Comparison of ENCODE assay signal across 9 cellular contexts in the genomic region with DNA sequence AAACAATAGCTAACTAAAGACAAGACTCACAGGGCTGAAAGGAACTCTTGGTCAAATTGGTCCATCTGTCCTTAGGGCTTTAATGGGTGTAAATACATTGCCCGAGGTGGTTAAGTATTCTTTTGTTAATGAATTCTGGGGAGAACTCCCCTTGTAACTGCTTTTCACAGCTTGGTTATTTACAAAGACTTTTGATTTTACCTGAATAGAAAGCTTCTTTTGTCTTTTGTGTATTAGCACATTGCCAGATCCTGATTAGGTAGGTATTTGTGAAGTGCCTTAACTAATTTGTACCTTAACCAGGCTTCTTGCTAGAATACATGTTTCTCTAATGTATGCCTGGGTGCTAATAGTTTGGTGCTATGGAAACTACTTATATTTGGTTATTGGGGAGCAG. TPM values are rescaled to one million over a fixed set of nuclear protein-coding genes. Genes with fewer than 3 reads are reported as not detected.
DNase-seq lines count a peak whose midpoint lies in the region; ATAC-seq, FAIRE-seq and TF ChIP-seq lines count a peak whose summit lies in the region.
"Had no signal": no experiment of that assay in that cellular context is flagged by ENCODE, and none has a peak within 500 bp of the region (broad histone marks: within the 10 kb centered on the region; RNA-seq: fewer than 3 reads in every experiment).

No MANE protein-coding gene starts in this region.

- H3K36me3 Mint-ChIP-seq in T-cell = peaks cover 41% of the 10 kb centered on the region

- H3K4me3 Mint-ChIP-seq in T-cell = peak overlapping the region; percentile 74 to 82 (median 76)

- peak overlapping the region; percentile 92 to 96 for H3K27ac Mint-ChIP-seq in T-cell

- peak; percentile 30 to 87 for DNase-seq in HAP-1 (ENCODE audit: low spot score in 2 of 2)
- no peak for DNase-seq in T-cell
- no peak for DNase-seq in esophagus squamous epithelium (lab: John Stamatoyannopoulos, UW)
- DNase-seq in gastrocnemius medialis = no peak
- no peak for DNase-seq in HTR-8/SVneo (ENCODE audit: insufficient read length, low spot score)
- DNase-seq: NCI-H1417 treated with DMSO at 0.1 percent for 48 hours had no signal

- peaks cover 85 to 87% (median 86%) of the 10 kb centered on the region in 3 donors for H3K4me1 Mint-ChIP-seq in T-cell

- no peaks in the 10 kb centered on the region for H3K9me3 Mint-ChIP-seq in T-cell

- H3K4me1 ChIP-seq in HAP-1 (peaks cover 67% of the 10 kb centered on the region), esophagus squamous epithelium (peaks cover 45 to 100% (median 79%) of the 10 kb centered on the region in 3 donors), gastrocnemius medialis (peaks cover 86 to 89% of the 10 kb centered on the region in 2 donors)

- no peak for FAIRE-seq in HTR-8/SVneo (lab: Jason Lieb, UNC)

- no peak overlapping the region for H3K4me3 ChIP-seq in HAP-1
- no peak overlapping the region for H3K4me3 ChIP-seq in esophagus squamous epithelium
- no peak overlapping the region for H3K4me3 ChIP-seq in gastrocnemius medialis

- H3K27me3 Mint-ChIP-seq in T-cell = no peaks in the 10 kb centered on the region

- intact Hi-C loops in esophagus squamous epithelium (cut with DNase I) (no loop called here), gastrocnemius medialis (cut with DNase I; ENCODE audit: low total_unique reads) (no loop called here)

- in situ Hi-C loops in HAP-1 (cut with MboI; ENCODE audit: low sequenced_read_pairs) = loop anchor here (10.0 kb wide), 1 partner anchor 109 kb away; no protein-coding TSS in a partner anchor
- in situ Hi-C loops in gastrocnemius medialis (cut with MboI; ENCODE audit: low sequenced_read_pairs in 4 of 4) = loop anchor here in 3 of 4 donors (5.0 to 10.0 kb wide), 2 partner anchors 99 to 112 kb away; no protein-coding TSS in a partner anchor

- no peaks in the 10 kb centered on the region for H3K27me3 ChIP-seq in HAP-1 (ENCODE audit: low read depth)
- no peaks in the 10 kb centered on the region for H3K27me3 ChIP-seq in esophagus squamous epithelium
- no peaks in the 10 kb centered on the region for H3K27me3 ChIP-seq in gastrocnemius medialis

- H3K36me3 ChIP-seq in HAP-1 (replicated peaks) (peaks cover 15% of the 10 kb centered on the region), esophagus squamous epithelium (peaks cover 0 to 18% (median 0%) of the 10 kb centered on the region in 3 donors), gastrocnemius medialis (peaks cover 0 to 3% of the 10 kb centered on the region in 2 donors)

- no peak for ATAC-seq in T-cell (replicated peaks in 1 of 4)
- ATAC-seq in gastrocnemius medialis = no peak
- no peak for ATAC-seq in HG03521 (IDR thresholded peaks at IDR 0.05; ENCODE audit: unreplicated experiment)
- ATAC-seq in GM18498 (IDR thresholded peaks at IDR 0.05; ENCODE audit: unreplicated experiment) = no peak
- no peak for ATAC-seq in GM21423 (IDR thresholded peaks at IDR 0.05; ENCODE audit: unreplicated experiment)

- CTCF ChIA-PET in T-cell (lab: Charles Lee) = interaction anchor here (0.6 to 8.3 kb wide), 10 partner anchors 8 to 116 kb away, joined by 3 to 59 read pairs (median 4); a partner anchor contains a TSS

- H3K27ac ChIP-seq in esophagus squamous epithelium (peak overlapping the region; percentile 70 to 100 (median 82)), gastrocnemius medialis (peak overlapping the region; percentile 91 to 97 (median 96))

- TF ChIP-seq CTCF in esophagus squamous epithelium (IDR thresholded peaks at IDR 0.05) = no peak
- no peak for TF ChIP-seq CTCF in gastrocnemius medialis (IDR thresholded peaks at IDR 0.05 in 4 of 5, conservative IDR thresholded peaks at IDR 0.05 in 1 of 5)

- 26 to 29% methylated on average over 1 of the region's 1 CpG for WGBS in esophagus squamous epithelium, 2 donors

- POLR2A ChIA-PET in T-cell (lab: Charles Lee) = interaction anchor here (0.5 to 5.5 kb wide), 17 partner anchors 8 to 118 kb away, joined by 3 to 100 read pairs (median 5); a partner anchor contains a TSS

- TF ChIP-seq POLR2A in esophagus squamous epithelium (IDR thresholded peaks at IDR 0.05) = no peak
- TF ChIP-seq POLR2A in gastrocnemius medialis (IDR thresholded peaks at IDR 0.05) = no peak

- H3K9me3 ChIP-seq in HAP-1 (no peaks in the 10 kb centered on the region), esophagus squamous epithelium (no peaks in the 10 kb centered on the region), gastrocnemius medialis (no peaks in the 10 kb centered on the region)

RNA-seq across cellular contexts. Expression of a gene that starts 14.0 kb away (rescaled TPM):
- total RNA-seq in T-cell = 100 to 1,000 TPM; 231 to 506 (median 266) TPM
- total RNA-seq in esophagus squamous epithelium = 100 to 1,000 TPM in 1 of 4 donors, 10 to 100 TPM in 3; 36.1 to 132 (median 74.8) TPM
- 10 to 100 TPM; 26.9 to 55.5 (median 33.7) TPM for total RNA-seq in gastrocnemius medialis

Comparison
In these comparisons a context has a peak if more than half of its experiments do, and no peak if none do; other contexts are left out.
1. DNase-seq: peak in HAP-1 (2 of 2); none in T-cell (0 of 34), esophagus squamous epithelium (single experiment), gastrocnemius medialis (0 of 2) and HTR-8/SVneo (single experiment).